Comparison of ENCODE assay signal across 20 cellular contexts in the genomic region with DNA sequence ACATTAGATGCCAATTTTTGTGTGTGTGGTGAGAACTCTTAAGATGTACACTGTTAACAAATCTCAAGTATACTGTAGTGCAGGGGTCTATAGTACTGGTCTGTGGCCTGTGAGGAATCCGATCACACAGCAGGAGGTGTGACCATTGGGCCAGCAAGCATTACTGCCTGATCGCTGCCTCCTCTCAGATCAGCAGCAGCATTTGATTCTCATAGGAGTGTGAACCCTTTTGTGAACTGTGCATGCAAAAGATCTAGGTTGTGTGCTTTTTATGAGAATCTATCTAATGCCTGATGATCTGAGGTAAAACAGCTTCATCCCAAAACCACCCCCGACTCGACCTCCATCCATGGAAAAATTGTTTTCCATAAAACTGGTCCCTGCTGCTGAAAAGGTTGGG. TPM values are rescaled to one million over a fixed set of nuclear protein-coding genes. Genes with fewer than 3 reads are reported as not detected.
DNase-seq lines count a peak whose midpoint lies in the region; ATAC-seq, FAIRE-seq and TF ChIP-seq lines count a peak whose summit lies in the region.
"Had no signal": no experiment of that assay in that cellular context is flagged by ENCODE, and none has a peak within 500 bp of the region (broad histone marks: within the 10 kb centered on the region; RNA-seq: fewer than 3 reads in every experiment).

No MANE protein-coding gene starts in this region.

- POLR2A ChIA-PET in CD4-positive, alpha-beta memory T cell (lab: Charles Lee; ENCODE audit: partially characterized antibody): interaction anchor here (0.6 kb wide), 1 partner anchor 430 kb away, joined by 3 read pairs; no protein-coding TSS in a partner anchor

- peak; percentile 49; the same call in 1 of the 2 replicates for TF ChIP-seq POLR2A in GM12892 (IDR thresholded peaks at IDR 0.05; ENCODE audit: low read depth, low read length)

- H3K4me1 Mint-ChIP-seq in CD4-positive, alpha-beta memory T cell: peaks cover 41 to 74% (median 57%) of the 10 kb centered on the region in 4 donors
- H3K4me1 Mint-ChIP-seq in activated naive CD8-positive, alpha-beta T cell treated with anti-CD3 and anti-CD28 coated beads, Interleukin-2, amount 50 U/mL, for 24 hours: peaks cover 89% of the 10 kb centered on the region

- intact Hi-C loops in CD4-positive, alpha-beta memory T cell (cut with micrococcal nuclease): no loop called here

- peaks cover 67 to 80% of the 10 kb centered on the region in 2 donors for H3K36me3 Mint-ChIP-seq in CD4-positive, alpha-beta memory T cell
- peaks cover 91% of the 10 kb centered on the region for H3K36me3 Mint-ChIP-seq in activated naive CD8-positive, alpha-beta T cell treated with anti-CD3 and anti-CD28 coated beads, Interleukin-2, amount 50 U/mL, for 24 hours (ENCODE audit: low read depth)

- peaks cover 42% of the 10 kb centered on the region for H3K36me3 ChIP-seq in CD4-positive, alpha-beta memory T cell (ENCODE audit: insufficient read depth, low read length)

- no peaks in the 10 kb centered on the region for H3K27me3 ChIP-seq in CD4-positive, alpha-beta memory T cell (ENCODE audit: insufficient read depth, low read length)
- H3K27me3 ChIP-seq: BLaER1 treated with 17β-estradiol and CSF1 and Interleukin-3, amounts not matched to agents 10 nM and 100 nM had no signal

- FAIRE-seq in GM12892 (lab: Jason Lieb, UNC): no peak

- H3K4me3 ChIP-seq in CD4-positive, alpha-beta memory T cell (ENCODE audit: low read length in 2 of 2): no peak overlapping the region
- H3K4me3 ChIP-seq: GM23248, PC-9 had no signal

- CTCF ChIA-PET in CD4-positive, alpha-beta memory T cell (lab: Charles Lee; ENCODE audit: partially characterized antibody): no interaction called here

- no peak for ATAC-seq in activated naive CD8-positive, alpha-beta T cell treated with anti-CD3 and anti-CD28 coated beads, Interleukin-2, amount 50 U/mL, for 24 hours
- ATAC-seq in stimulated activated naive CD8-positive, alpha-beta T cell treated with anti-CD3 and anti-CD28 coated beads, Interleukin-15, Interleukin-2, amounts not matched to agents 100 U/mL and 50 U/mL, for 24 hours: peak; percentile 19
- ATAC-seq in GM21825 (IDR thresholded peaks at IDR 0.05; ENCODE audit: unreplicated experiment) (no peak), GM21576 (IDR thresholded peaks at IDR 0.05; ENCODE audit: unreplicated experiment) (no peak)

- no peaks in the 10 kb centered on the region for H3K27me3 Mint-ChIP-seq in CD4-positive, alpha-beta memory T cell
- no peaks in the 10 kb centered on the region for H3K27me3 Mint-ChIP-seq in activated naive CD8-positive, alpha-beta T cell treated with anti-CD3 and anti-CD28 coated beads, Interleukin-2, amount 50 U/mL, for 24 hours

- peaks cover 0 to 13% (median 11%) of the 10 kb centered on the region in 8 donors for H3K9me3 Mint-ChIP-seq in CD4-positive, alpha-beta memory T cell
- peaks cover 30% of the 10 kb centered on the region for H3K9me3 Mint-ChIP-seq in activated naive CD8-positive, alpha-beta T cell treated with anti-CD3 and anti-CD28 coated beads, Interleukin-2, amount 50 U/mL, for 24 hours

- no peaks in the 10 kb centered on the region for H3K9me3 ChIP-seq in CD4-positive, alpha-beta memory T cell (ENCODE audit: control insufficient read depth in 1 of 2, low read length in 2 of 2)

- no peak for DNase-seq in CD4-positive, alpha-beta memory T cell
- DNase-seq in GM12892 (ENCODE audit: insufficient read length): no peak
- DNase-seq in activated naive CD8-positive, alpha-beta T cell treated with anti-CD3 and anti-CD28 coated beads, Interleukin-2, amount 50 U/mL, for 24 hours: no peak
- no peak for DNase-seq in stimulated activated naive CD8-positive, alpha-beta T cell treated with anti-CD3 and anti-CD28 coated beads, Interleukin-15, Interleukin-2, amounts not matched to agents 100 U/mL and 50 U/mL, for 24 hours
- DNase-seq in stimulated activated CD4-positive, alpha-beta T cell treated with anti-CD3 and anti-CD28 coated beads, Interleukin-12 subunit alpha, Interleukin-12 subunit beta, amount 100 ng/mL, for 4 hours: no peak
- DNase-seq: DMS79, GM23248, HCEC 1CT, MM.1S, NCI-H1092, NCI-H1436, NCI-H1930, NCI-H748 treated with DMSO at 0.1 percent for 48 hours, PC-9, RPMI8226, SIG-M5, SK-N-SH had no signal

- H3K4me3 Mint-ChIP-seq in CD4-positive, alpha-beta memory T cell: no peak overlapping the region
- H3K4me3 Mint-ChIP-seq in activated naive CD8-positive, alpha-beta T cell treated with anti-CD3 and anti-CD28 coated beads, Interleukin-2, amount 50 U/mL, for 24 hours: no peak overlapping the region

- H3K27ac Mint-ChIP-seq in CD4-positive, alpha-beta memory T cell: peak overlapping the region in 4 of 7 donors; percentile 11 to 75 (median 60)
- peak overlapping the region; percentile 46 for H3K27ac Mint-ChIP-seq in activated naive CD8-positive, alpha-beta T cell treated with anti-CD3 and anti-CD28 coated beads, Interleukin-2, amount 50 U/mL, for 24 hours

- H3K4me1 ChIP-seq in CD4-positive, alpha-beta memory T cell (ENCODE audit: insufficient read depth, low read length): peaks cover 46% of the 10 kb centered on the region

- H3K27ac ChIP-seq in CD4-positive, alpha-beta memory T cell (ENCODE audit: low read depth, low read length): no peak overlapping the region
- H3K27ac ChIP-seq: BLaER1 treated with 17β-estradiol and CSF1 and Interleukin-3, amounts not matched to agents 10 nM and 100 nM; GM23248; PC-9 had no signal

RNA-seq across cellular contexts. Expression of a gene that starts 12.6 kb away (rescaled TPM):
- 10 to 100 TPM; 47.4 to 51.9 TPM for total RNA-seq in CD4-positive, alpha-beta memory T cell
- 10 to 100 TPM; 12.4 to 17.3 TPM for polyA plus RNA-seq in CD4-positive, alpha-beta memory T cell
- 36.4 TPM for polyA plus RNA-seq in GM12892 (2012; ENCODE audit: missing spikeins)
